17 cellular contexts compared by ENCODE assay signal in genomic region chr5:141713616-141714309, GRCh38. TPM values are rescaled to one million over a fixed set of nuclear protein-coding genes. Genes with fewer than 3 reads are reported as not detected.
DNase-seq lines count a peak whose midpoint lies in the region; ATAC-seq, FAIRE-seq and TF ChIP-seq lines count a peak whose summit lies in the region.
"Had no signal": no experiment of that assay in that cellular context is flagged by ENCODE, and none has a peak within 500 bp of the region (broad histone marks: within the 10 kb centered on the region; RNA-seq: fewer than 3 reads in every experiment).

No MANE protein-coding gene starts in this region.

- H3K9me3 ChIP-seq in K562 (replicated peaks; ENCODE audit: control insufficient read depth, insufficient read depth, low read depth, low read length) = no peaks in the 10 kb centered on the region
- H3K9me3 ChIP-seq: ovary, thyroid gland had no signal

- peaks cover 8 to 51% of the 10 kb centered on the region in 2 experiments; a peak in 3 of 5 replicates for H3K27me3 ChIP-seq in K562 (ENCODE audit: control insufficient read depth in 2 of 2, insufficient read depth in 2 of 2, low read length in 2 of 2)
- H3K27me3 ChIP-seq: cardiac muscle cell, ovary, thyroid gland had no signal

- ATAC-seq in K562 = peak; percentile 50
- no peak for ATAC-seq in HG03175 (IDR thresholded peaks at IDR 0.05; ENCODE audit: unreplicated experiment)
- ATAC-seq: GM12878 had no signal

- no peaks in the 10 kb centered on the region for H3K79me2 ChIP-seq in K562 (ENCODE audit: control insufficient read depth, insufficient read depth, low read length)

- H3K27ac ChIP-seq in K562 (ENCODE audit: extremely low read depth, low read depth, low read length) = no peak overlapping the region
- H3K27ac ChIP-seq: cardiac muscle cell, ovary had no signal

- H3K9me1 ChIP-seq in K562 (ENCODE audit: control insufficient read depth, insufficient read depth, low read length) = no peaks in the 10 kb centered on the region

- no peak overlapping the region for H3K4me3 Mint-ChIP-seq in activated CD4-positive, alpha-beta T cell treated with anti-CD3 and anti-CD28 coated beads, Interleukin-2, amount 10 ng/mL, durations not matched to agents 24 days and 14 days

- no peaks in the 10 kb centered on the region; the same call in 1 of the 2 replicates for H4K20me1 ChIP-seq in K562 (replicated peaks; ENCODE audit: control insufficient read depth, insufficient read depth, low read length)

- H3K36me3 Mint-ChIP-seq in activated CD4-positive, alpha-beta T cell treated with anti-CD3 and anti-CD28 coated beads, Interleukin-2, amount 10 ng/mL, durations not matched to agents 24 days and 14 days (ENCODE audit: low read depth) = no peaks in the 10 kb centered on the region

- H3K4me1 ChIP-seq in K562 (replicated peaks in 1 of 2; ENCODE audit: control insufficient read depth in 2 of 2, insufficient read depth in 2 of 2, low read length in 2 of 2) = no peaks in the 10 kb centered on the region; a peak in 1 of 5 replicates

- TF ChIP-seq EP300 in Ishikawa (IDR thresholded peaks at IDR 0.05; ENCODE audit: borderline replicate concordance) (peak; percentile 77), K562 (IDR thresholded peaks at IDR 0.05; ENCODE audit: low read length) (no peak)

- in situ Hi-C loops in ACHN (cut with HindIII; ENCODE audit: low pct_ligation_motif_present, low pct_unique_long_range_greater_than_20kb, low sequenced_read_pairs) (no loop called here), K562 (cut with MboI) (no loop called here)

- DNase-seq in ACHN = peak; percentile 48
- DNase-seq in K562 (ENCODE audit: extremely low read depth in 1 of 4, low spot score in 3 of 4) = no peak
- DNase-seq in kidney glomerular epithelial cell (lab: John Stamatoyannopoulos, UW) = peak; percentile 77
- no peak for DNase-seq in retina
- DNase-seq in activated CD4-positive, alpha-beta T cell treated with anti-CD3 and anti-CD28 coated beads, Interleukin-2, amount 10 ng/mL, durations not matched to agents 24 days and 14 days = no peak
- DNase-seq in GM03348 (ENCODE audit: low spot score) = no peak
- DNase-seq: activated CD8-positive, alpha-beta memory T cell treated with anti-CD3 and anti-CD28 coated beads for 24 hours; Karpas-422; mesendoderm; NCI-H1930; ovary; stimulated activated CD4-positive, alpha-beta T cell treated with anti-CD3 and anti-CD28 coated beads, Interleukin-15, amount 100 ng/mL, for 24 hours had no signal

- 2% methylated on average over 7 of the region's 7 CpGs for WGBS in K562 (ENCODE audit: insufficient coverage, low coverage, missing lambda C conversion rate)

- H2AFZ ChIP-seq in K562 (ENCODE audit: low read depth, low read length) = no peak overlapping the region

- no peak for TF ChIP-seq POLR2A in K562 (conservative IDR thresholded peaks at IDR 0.05)

- H3K27ac Mint-ChIP-seq in activated CD4-positive, alpha-beta T cell treated with anti-CD3 and anti-CD28 coated beads, Interleukin-2, amount 10 ng/mL, durations not matched to agents 24 days and 14 days = no peak overlapping the region

- POLR2A ChIA-PET in K562 (lab: Yijun Ruan, JAX) = interaction anchor here (0.6 to 1.4 kb wide), 2 partner anchors 9 to 20 kb away, joined by 3 to 4 read pairs; no protein-coding TSS in a partner anchor

- BruUV-seq in K562 (replicated peaks; lab: Mats Ljungman, UMichigan) = no TSS peak

- CTCF ChIA-PET in K562 (lab: Yijun Ruan, JAX; ENCODE audit: low intra/inter-chr PET ratio) = no interaction called here

- no peak overlapping the region for H3K9ac ChIP-seq in K562 (ENCODE audit: insufficient read depth in 1 of 2, low read depth in 2 of 2, low read length in 2 of 2)

- TF ChIP-seq RAD21 in Ishikawa (IDR thresholded peaks at IDR 0.05; ENCODE audit: low read depth) (no peak), K562 (CRISPR knock-in tag; conservative IDR thresholded peaks at IDR 0.05 in 1 of 2, IDR thresholded peaks at IDR 0.05 in 1 of 2) (no peak)

- no peak overlapping the region for H3K4me3 ChIP-seq in K562
- H3K4me3 ChIP-seq: cardiac muscle cell, GM12878, ovary, thyroid gland had no signal

- H3K36me3 ChIP-seq in K562 (ENCODE audit: control insufficient read depth, insufficient read depth, low read length) = no peaks in the 10 kb centered on the region
- H3K36me3 ChIP-seq: cardiac muscle cell, ovary, thyroid gland had no signal

- H3K4me1 Mint-ChIP-seq in activated CD4-positive, alpha-beta T cell treated with anti-CD3 and anti-CD28 coated beads, Interleukin-2, amount 10 ng/mL, durations not matched to agents 24 days and 14 days = no peaks in the 10 kb centered on the region

- intact Hi-C loops in K562 (cut with micrococcal nuclease) = no loop called here
- intact Hi-C loops in activated CD4-positive, alpha-beta T cell treated with anti-CD3 and anti-CD28 coated beads, Interleukin-2, amount 10 ng/mL, durations not matched to agents 24 days and 14 days (cut with micrococcal nuclease) = no loop called here

- no peak overlapping the region for H3K4me2 ChIP-seq in K562 (ENCODE audit: insufficient read depth, low read length)

- H3K27me3 Mint-ChIP-seq in activated CD4-positive, alpha-beta T cell treated with anti-CD3 and anti-CD28 coated beads, Interleukin-2, amount 10 ng/mL, durations not matched to agents 24 days and 14 days = peaks cover 11% of the 10 kb centered on the region

- no peaks in the 10 kb centered on the region for H3K9me3 Mint-ChIP-seq in activated CD4-positive, alpha-beta T cell treated with anti-CD3 and anti-CD28 coated beads, Interleukin-2, amount 10 ng/mL, durations not matched to agents 24 days and 14 days

- no peak for FAIRE-seq in K562 (lab: Jason Lieb, UNC)
- FAIRE-seq: GM12878 had no signal

- no peak for TF ChIP-seq CTCF in K562 (IDR thresholded peaks at IDR 0.05 in 2 of 3, conservative IDR thresholded peaks at IDR 0.05 in 1 of 3; ENCODE audit: insufficient read depth in 2 of 3, low read depth in 1 of 3, low read length in 3 of 3)

TF ChIP-seq in Ishikawa, 13 proteins besides CTCF, POLR2A, EP300 and RAD21 (continues in another document):
- TF ChIP-seq, protein P1, sequence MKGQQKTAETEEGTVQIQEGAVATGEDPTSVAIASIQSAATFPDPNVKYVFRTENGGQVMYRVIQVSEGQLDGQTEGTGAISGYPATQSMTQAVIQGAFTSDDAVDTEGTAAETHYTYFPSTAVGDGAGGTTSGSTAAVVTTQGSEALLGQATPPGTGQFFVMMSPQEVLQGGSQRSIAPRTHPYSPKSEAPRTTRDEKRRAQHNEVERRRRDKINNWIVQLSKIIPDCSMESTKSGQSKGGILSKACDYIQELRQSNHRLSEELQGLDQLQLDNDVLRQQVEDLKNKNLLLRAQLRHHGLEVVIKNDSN (IDR thresholded peaks at IDR 0.05) = peak; percentile 61
- TF ChIP-seq, protein P2, sequence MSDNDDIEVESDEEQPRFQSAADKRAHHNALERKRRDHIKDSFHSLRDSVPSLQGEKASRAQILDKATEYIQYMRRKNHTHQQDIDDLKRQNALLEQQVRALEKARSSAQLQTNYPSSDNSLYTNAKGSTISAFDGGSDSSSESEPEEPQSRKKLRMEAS (IDR thresholded peaks at IDR 0.05) = peak; percentile 66
- TF ChIP-seq YY1 (IDR thresholded peaks at IDR 0.05; ENCODE audit: low read depth) (0 out of 2 replicates have a peak, but pooled peaks have one; percentile 41), TEAD4 (IDR thresholded peaks at IDR 0.05) (peak; percentile 73), ZBTB7A (IDR thresholded peaks at IDR 0.05; ENCODE audit: low read depth) (no peak)

TF ChIP-seq in K562, 482 proteins besides CTCF, POLR2A, EP300 and RAD21 (continues in another document):
- TF ChIP-seq RBM25 (IDR thresholded peaks at IDR 0.05; ENCODE audit: low read depth, low read length, severe bottlenecking) (no peak), ESRRA (IDR thresholded peaks at IDR 0.05; ENCODE audit: borderline replicate concordance, low read depth) (peak; percentile 54; the same call in 1 of the 2 replicates)
- TF ChIP-seq, protein P3, sequence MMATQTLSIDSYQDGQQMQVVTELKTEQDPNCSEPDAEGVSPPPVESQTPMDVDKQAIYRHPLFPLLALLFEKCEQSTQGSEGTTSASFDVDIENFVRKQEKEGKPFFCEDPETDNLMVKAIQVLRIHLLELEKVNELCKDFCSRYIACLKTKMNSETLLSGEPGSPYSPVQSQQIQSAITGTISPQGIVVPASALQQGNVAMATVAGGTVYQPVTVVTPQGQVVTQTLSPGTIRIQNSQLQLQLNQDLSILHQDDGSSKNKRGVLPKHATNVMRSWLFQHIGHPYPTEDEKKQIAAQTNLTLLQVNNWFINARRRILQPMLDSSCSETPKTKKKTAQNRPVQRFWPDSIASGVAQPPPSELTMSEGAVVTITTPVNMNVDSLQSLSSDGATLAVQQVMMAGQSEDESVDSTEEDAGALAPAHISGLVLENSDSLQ (IDR thresholded peaks at IDR 0.05) = peak; percentile 34; the same call in 1 of the 2 replicates
- TF ChIP-seq, protein P4, sequence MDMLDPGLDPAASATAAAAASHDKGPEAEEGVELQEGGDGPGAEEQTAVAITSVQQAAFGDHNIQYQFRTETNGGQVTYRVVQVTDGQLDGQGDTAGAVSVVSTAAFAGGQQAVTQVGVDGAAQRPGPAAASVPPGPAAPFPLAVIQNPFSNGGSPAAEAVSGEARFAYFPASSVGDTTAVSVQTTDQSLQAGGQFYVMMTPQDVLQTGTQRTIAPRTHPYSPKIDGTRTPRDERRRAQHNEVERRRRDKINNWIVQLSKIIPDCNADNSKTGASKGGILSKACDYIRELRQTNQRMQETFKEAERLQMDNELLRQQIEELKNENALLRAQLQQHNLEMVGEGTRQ (CRISPR knock-in tag; IDR thresholded peaks at IDR 0.05) = peak; percentile 58

RNA-seq across cellular contexts. Expression of gene ARAP3, which starts 31.7 kb away (rescaled TPM):
- total RNA-seq in K562 (2011; cell fraction: chromatin; rRNA removed; ENCODE audit: low replicate concordance) = 9.6 and 29.6 TPM in 2 replicates
- 10.7 and 13.7 TPM in 2 replicates for total RNA-seq in K562 (2011; cell fraction: nucleolus; rRNA removed)
- 8.9 and 9.9 TPM in 2 replicates for total RNA-seq in K562 (2011; cell fraction: nucleoplasm; rRNA removed)
- total RNA-seq in K562 (2014; rRNA removed) (6.4 and 8.6 TPM in 2 replicates), K562 (2014; rRNA removed; fragmentation: Illumina TruSeq; extraction: Trizol) (5.1 and 5.2 TPM in 2 replicates), K562 (2015; rRNA removed; fragmentation: Illumina TruSeq; extraction: Trizol) (7.1 and 7.5 TPM in 2 replicates), K562 (2021) (23.3 and 25.7 TPM in 2 replicates)
- polyA plus RNA-seq in K562 (2011; rRNA removed) (6.1 and 7.0 TPM in 2 replicates), K562 (2014; fragmentation: Illumina TruSeq; extraction: Trizol) (16.6 and 16.8 TPM in 2 replicates), K562 (2014; fragmentation: Nextera tagmentation; extraction: Ambion mirVana) (1 to 10 TPM in 1 of 2 experiments, under 1 TPM in 1; 0.83 to 1.4 TPM), K562 (2014; rRNA removed) (14.8 and 16.7 TPM in 2 replicates)
- 5.5 and 7.0 TPM in 2 replicates for polyA plus RNA-seq in K562 (2011; cell fraction: cytosol; rRNA removed)
- 37.6 and 59.0 TPM in 2 replicates for polyA plus RNA-seq in K562 (2011; cell fraction: nucleus; rRNA removed)
- polyA plus RNA-seq in K562 (2012) = 13.9 and 21.4 TPM in 2 replicates
- 4.6 and 5.1 TPM in 2 replicates for polyA minus RNA-seq in K562 (2011; rRNA and poly(A)+ RNA removed)
- polyA minus RNA-seq in K562 (2011; cell fraction: cytosol; rRNA and poly(A)+ RNA removed) = 7.0 and 8.1 TPM in 2 replicates
- 9.8 and 11.7 TPM in 2 replicates for polyA minus RNA-seq in K562 (2011; cell fraction: nucleus; rRNA and poly(A)+ RNA removed)
- total RNA-seq in activated CD4-positive, alpha-beta T cell treated with anti-CD3 and anti-CD28 coated beads, Interleukin-2, amount 10 ng/mL, durations not matched to agents 24 days and 14 days = 9.2 and 10.9 TPM in 2 replicates

Comparison
In these comparisons a context has a peak if more than half of its experiments do, and no peak if none do; other contexts are left out.
1. DNase-seq: peak in ACHN (single experiment) and kidney glomerular epithelial cell (single experiment); none in K562 (0 of 4), retina (single experiment), activated CD4-positive, alpha-beta T cell treated with anti-CD3 and anti-CD28 coated beads, Interleukin-2, amount 10 ng/mL, durations not matched to agents 24 days and 14 days (single experiment) and GM03348 (single experiment).